In genomic region chr10:34392641-34393170, GRCh38 we compare ENCODE assay signal across 23 cellular contexts.
"Had no signal": no experiment of that assay in that cellular context is flagged by ENCODE, and none has a peak within 500 bp of the region (broad histone marks: within the 10 kb centered on the region; RNA-seq: fewer than 3 reads in every experiment).

No MANE protein-coding gene starts in this region.

- DNase-seq: activated CD4-positive, alpha-beta T cell treated with anti-CD3 and anti-CD28 coated beads, Interleukin-2, amount 50 U/mL, for 1 hour; activated CD8-positive, alpha-beta memory T cell treated with anti-CD3 and anti-CD28 coated beads, Interleukin-2, amount 50 U/mL, for 4 hours; activated naive CD4-positive, alpha-beta T cell treated with anti-CD3 and anti-CD28 coated beads, Interleukin-2, amount 10 ng/mL, durations not matched to agents 7 days and 5 days; activated T-cell treated with anti-CD3 and anti-CD28 coated beads, Interleukin-2, amount 50 U/mL, for 4 hours; aorta; brain microvascular endothelial cell; colonic mucosa; esophagus squamous epithelium; head of caudate nucleus; kidney glomerular epithelial cell; left ventricle myocardium superior; mesendoderm; nucleus accumbens; retina; stimulated activated CD4-positive, alpha-beta T cell treated with anti-CD3 and anti-CD28 coated beads, Interleukin-12 subunit alpha, Interleukin-12 subunit beta, amount 100 ng/mL, for 4 hours; stimulated activated CD4-positive, alpha-beta T cell treated with anti-CD3 and anti-CD28 coated beads, Interleukin-1b, Interleukin-23, amount 100 ng/mL, for 48 hours; stimulated activated CD8-positive, alpha-beta memory T cell treated with anti-CD3 and anti-CD28 coated beads, Interleukin-4, amount 100 ng/mL, for 48 hours; stimulated activated naive CD4-positive, alpha-beta T cell; T1000; tibial artery; uterus had no signal

- H3K4me3 ChIP-seq: colonic mucosa, esophagus squamous epithelium, tibial artery, uterus had no signal

- ATAC-seq: activated CD4-positive, CD25-positive, alpha-beta regulatory T cell treated with anti-CD3 and anti-CD28 coated beads, Interleukin-2, amount 50 U/mL, for 24 hours; activated T-cell treated with anti-CD3 and anti-CD28 coated beads, Interleukin-2, amount 50 U/mL, for 4 hours; left ventricle myocardium superior; natural killer cell treated with Interleukin-12 subunit alpha and Interleukin-12 subunit beta and Interleukin-15 and Interleukin-18, amount 100 ng/mL, for 72 hours had no signal
